ENCODE assay signal across 1 cellular context in the genomic region with DNA sequence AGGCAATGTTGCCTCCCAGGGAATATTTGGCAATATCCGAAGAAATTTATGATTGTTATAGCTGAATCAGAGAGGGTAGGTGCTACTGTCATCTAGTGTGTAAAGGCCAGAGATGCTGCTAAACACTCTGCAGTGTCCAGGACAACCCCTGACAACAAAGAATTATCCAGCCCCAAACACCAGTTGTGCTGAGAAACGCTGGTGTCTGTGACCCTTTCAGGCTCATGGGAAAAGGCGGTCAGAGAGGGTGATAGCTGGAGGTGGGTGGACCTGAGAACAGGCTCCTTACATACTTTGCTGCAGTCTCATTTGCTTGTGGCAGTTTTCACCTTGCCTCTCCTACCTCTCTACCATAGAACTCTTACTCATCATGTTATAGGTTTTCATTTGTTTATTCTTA.
TF ChIP-seq lines count a peak whose summit lies in the region.

No MANE protein-coding gene starts in this region.

TF ChIP-seq in WTC11, 78 proteins besides CTCF, POLR2A, EP300 and RAD21:
- TF ChIP-seq, protein P1, sequence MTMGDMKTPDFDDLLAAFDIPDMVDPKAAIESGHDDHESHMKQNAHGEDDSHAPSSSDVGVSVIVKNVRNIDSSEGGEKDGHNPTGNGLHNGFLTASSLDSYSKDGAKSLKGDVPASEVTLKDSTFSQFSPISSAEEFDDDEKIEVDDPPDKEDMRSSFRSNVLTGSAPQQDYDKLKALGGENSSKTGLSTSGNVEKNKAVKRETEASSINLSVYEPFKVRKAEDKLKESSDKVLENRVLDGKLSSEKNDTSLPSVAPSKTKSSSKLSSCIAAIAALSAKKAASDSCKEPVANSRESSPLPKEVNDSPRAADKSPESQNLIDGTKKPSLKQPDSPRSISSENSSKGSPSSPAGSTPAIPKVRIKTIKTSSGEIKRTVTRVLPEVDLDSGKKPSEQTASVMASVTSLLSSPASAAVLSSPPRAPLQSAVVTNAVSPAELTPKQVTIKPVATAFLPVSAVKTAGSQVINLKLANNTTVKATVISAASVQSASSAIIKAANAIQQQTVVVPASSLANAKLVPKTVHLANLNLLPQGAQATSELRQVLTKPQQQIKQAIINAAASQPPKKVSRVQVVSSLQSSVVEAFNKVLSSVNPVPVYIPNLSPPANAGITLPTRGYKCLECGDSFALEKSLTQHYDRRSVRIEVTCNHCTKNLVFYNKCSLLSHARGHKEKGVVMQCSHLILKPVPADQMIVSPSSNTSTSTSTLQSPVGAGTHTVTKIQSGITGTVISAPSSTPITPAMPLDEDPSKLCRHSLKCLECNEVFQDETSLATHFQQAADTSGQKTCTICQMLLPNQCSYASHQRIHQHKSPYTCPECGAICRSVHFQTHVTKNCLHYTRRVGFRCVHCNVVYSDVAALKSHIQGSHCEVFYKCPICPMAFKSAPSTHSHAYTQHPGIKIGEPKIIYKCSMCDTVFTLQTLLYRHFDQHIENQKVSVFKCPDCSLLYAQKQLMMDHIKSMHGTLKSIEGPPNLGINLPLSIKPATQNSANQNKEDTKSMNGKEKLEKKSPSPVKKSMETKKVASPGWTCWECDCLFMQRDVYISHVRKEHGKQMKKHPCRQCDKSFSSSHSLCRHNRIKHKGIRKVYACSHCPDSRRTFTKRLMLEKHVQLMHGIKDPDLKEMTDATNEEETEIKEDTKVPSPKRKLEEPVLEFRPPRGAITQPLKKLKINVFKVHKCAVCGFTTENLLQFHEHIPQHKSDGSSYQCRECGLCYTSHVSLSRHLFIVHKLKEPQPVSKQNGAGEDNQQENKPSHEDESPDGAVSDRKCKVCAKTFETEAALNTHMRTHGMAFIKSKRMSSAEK (CRISPR knock-in tag; IDR thresholded peaks at IDR 0.05; ENCODE audit: borderline replicate concordance), result no peak
- no peak for TF ChIP-seq NR3C1 (CRISPR knock-in tag; conservative IDR thresholded peaks at IDR 0.05; ENCODE audit: low read depth)
- TF ChIP-seq, protein P2, sequence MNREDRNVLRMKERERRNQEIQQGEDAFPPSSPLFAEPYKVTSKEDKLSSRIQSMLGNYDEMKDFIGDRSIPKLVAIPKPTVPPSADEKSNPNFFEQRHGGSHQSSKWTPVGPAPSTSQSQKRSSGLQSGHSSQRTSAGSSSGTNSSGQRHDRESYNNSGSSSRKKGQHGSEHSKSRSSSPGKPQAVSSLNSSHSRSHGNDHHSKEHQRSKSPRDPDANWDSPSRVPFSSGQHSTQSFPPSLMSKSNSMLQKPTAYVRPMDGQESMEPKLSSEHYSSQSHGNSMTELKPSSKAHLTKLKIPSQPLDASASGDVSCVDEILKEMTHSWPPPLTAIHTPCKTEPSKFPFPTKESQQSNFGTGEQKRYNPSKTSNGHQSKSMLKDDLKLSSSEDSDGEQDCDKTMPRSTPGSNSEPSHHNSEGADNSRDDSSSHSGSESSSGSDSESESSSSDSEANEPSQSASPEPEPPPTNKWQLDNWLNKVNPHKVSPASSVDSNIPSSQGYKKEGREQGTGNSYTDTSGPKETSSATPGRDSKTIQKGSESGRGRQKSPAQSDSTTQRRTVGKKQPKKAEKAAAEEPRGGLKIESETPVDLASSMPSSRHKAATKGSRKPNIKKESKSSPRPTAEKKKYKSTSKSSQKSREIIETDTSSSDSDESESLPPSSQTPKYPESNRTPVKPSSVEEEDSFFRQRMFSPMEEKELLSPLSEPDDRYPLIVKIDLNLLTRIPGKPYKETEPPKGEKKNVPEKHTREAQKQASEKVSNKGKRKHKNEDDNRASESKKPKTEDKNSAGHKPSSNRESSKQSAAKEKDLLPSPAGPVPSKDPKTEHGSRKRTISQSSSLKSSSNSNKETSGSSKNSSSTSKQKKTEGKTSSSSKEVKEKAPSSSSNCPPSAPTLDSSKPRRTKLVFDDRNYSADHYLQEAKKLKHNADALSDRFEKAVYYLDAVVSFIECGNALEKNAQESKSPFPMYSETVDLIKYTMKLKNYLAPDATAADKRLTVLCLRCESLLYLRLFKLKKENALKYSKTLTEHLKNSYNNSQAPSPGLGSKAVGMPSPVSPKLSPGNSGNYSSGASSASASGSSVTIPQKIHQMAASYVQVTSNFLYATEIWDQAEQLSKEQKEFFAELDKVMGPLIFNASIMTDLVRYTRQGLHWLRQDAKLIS (CRISPR knock-in tag; IDR thresholded peaks at IDR 0.05; ENCODE audit: borderline replicate concordance), result no peak
- TF ChIP-seq TCF7 (CRISPR knock-in tag; IDR thresholded peaks at IDR 0.05; ENCODE audit: low read depth), result no peak
- TF ChIP-seq, protein P3, sequence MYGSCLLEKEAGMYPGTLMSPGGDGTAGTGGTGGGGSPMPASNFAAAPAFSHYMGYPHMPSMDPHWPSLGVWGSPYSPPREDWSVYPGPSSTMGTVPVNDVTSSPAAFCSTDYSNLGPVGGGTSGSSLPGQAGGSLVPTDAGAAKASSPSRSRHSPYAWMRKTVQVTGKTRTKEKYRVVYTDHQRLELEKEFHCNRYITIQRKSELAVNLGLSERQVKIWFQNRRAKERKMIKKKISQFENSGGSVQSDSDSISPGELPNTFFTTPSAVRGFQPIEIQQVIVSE (CRISPR knock-in tag; IDR thresholded peaks at IDR 0.05; ENCODE audit: borderline replicate concordance), result no peak
